13 cellular contexts compared by ENCODE assay signal in the genomic region with DNA sequence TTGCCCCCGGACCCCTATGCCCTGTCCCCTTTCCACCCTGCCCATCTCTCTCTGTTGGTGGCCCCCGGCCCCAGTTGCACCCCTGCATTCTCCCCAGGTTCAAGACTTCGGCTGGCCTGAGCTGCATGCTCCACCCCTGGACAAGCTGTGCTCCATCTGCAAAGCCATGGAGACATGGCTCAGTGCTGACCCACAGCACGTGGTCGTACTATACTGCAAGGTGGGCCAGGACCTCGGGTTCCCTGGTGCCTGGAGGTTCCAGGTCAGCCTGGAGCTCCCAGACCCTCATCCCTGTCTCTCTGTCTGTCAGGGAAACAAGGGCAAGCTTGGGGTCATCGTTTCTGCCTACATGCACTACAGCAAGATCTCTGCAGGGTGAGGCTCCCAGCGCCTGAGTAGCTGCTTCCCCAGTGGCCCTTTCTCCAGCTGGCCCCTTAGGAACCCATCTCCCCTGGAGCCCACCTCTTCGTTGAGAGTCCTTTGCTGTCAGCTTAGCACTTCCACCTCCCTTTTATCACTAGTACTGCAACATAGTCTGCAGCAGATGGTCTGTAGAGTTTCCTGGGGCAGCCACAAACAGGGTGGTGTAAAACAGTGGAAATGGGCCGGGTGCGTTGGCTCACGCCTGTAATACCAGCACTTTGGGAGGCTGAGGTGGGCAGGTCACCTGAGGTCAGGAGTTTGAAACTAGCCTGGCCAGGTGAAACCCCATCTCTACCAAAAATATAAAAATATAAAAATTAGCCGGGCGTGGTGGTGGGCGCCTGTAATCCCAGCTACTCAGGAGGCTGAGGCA. TPM values are rescaled to one million over a fixed set of nuclear protein-coding genes. Genes with fewer than 3 reads are reported as not detected.
DNase-seq lines count a peak whose midpoint lies in the region; ATAC-seq, FAIRE-seq and TF ChIP-seq lines count a peak whose summit lies in the region.
"Had no signal": no experiment of that assay in that cellular context is flagged by ENCODE, and none has a peak within 500 bp of the region (broad histone marks: within the 10 kb centered on the region; RNA-seq: fewer than 3 reads in every experiment).

No MANE protein-coding gene starts in this region.

- no peak for FAIRE-seq in H54 (lab: Jason Lieb, UNC)
- FAIRE-seq: GM12878, GM19239 had no signal

- no peaks in the 10 kb centered on the region for H3K27me3 ChIP-seq in CD4-positive, alpha-beta T cell (ENCODE audit: control insufficient read depth, insufficient read depth, low read length)
- no peaks in the 10 kb centered on the region for H3K27me3 ChIP-seq in osteoblast (ENCODE audit: insufficient read depth, low read length)

- DNase-seq in CD4-positive, alpha-beta T cell: peak in 1 of 10 experiments; percentile 4
- DNase-seq in effector memory CD8-positive, alpha-beta T cell: no peak
- DNase-seq in osteoblast (ENCODE audit: insufficient read length, low spot score, missing footprints) (peak; percentile 59), epidermal melanocyte (ENCODE audit: insufficient read length, low spot score) (no peak), H54 (ENCODE audit: insufficient read length, low spot score) (no peak), NCI-H748 treated with DMSO at 0.1 percent for 48 hours (lab: John Stamatoyannopoulos, UW) (no peak)
- DNase-seq: activated CD4-positive, alpha-beta T cell treated with anti-CD3 and anti-CD28 coated beads for 4 hours; NCI-H1105 treated with DMSO at 0.1 percent for 48 hours; NCI-H69 had no signal

- no peaks in the 10 kb centered on the region for H3K9me3 ChIP-seq in CD4-positive, alpha-beta T cell (ENCODE audit: control insufficient read depth, low read length)
- no peaks in the 10 kb centered on the region for H3K9me3 ChIP-seq in osteoblast (ENCODE audit: low read depth, low read length)

- peak overlapping the region; percentile 51 for H3K4me3 Mint-ChIP-seq in CD4-positive, alpha-beta T cell
- peak overlapping the region; percentile 58 to 72 for H3K4me3 Mint-ChIP-seq in effector memory CD8-positive, alpha-beta T cell

- POLR2A ChIA-PET in CD4-positive, alpha-beta T cell (lab: Charles Lee): interaction anchor here (1.1 to 2.2 kb wide), 3 partner anchors 8 to 50 kb away, joined by 3 to 10 read pairs (median 6); partner anchors contain the start of gene EIF4B

- peaks cover 58% of the 10 kb centered on the region for H3K36me3 ChIP-seq in osteoblast (ENCODE audit: insufficient read depth, low read length)

- CTCF ChIA-PET in CD4-positive, alpha-beta T cell (lab: Charles Lee): interaction anchor here (1.2 to 4.0 kb wide), 3 partner anchors 8 to 43 kb away, joined by 3 to 28 read pairs (median 21); partner anchors contain the start of gene IGFBP6

- no peak for TF ChIP-seq CTCF in 22Rv1 (IDR thresholded peaks at IDR 0.05)
- no peak for TF ChIP-seq CTCF in CD4-positive, alpha-beta T cell (IDR thresholded peaks at IDR 0.05)
- TF ChIP-seq CTCF in osteoblast (IDR thresholded peaks at IDR 0.05; ENCODE audit: extremely low read depth, low read depth, low read length): no peak

- TF ChIP-seq POLR2A in H54 (IDR thresholded peaks at IDR 0.05; ENCODE audit: low read depth, low read length): no peak

- H3K9me3 Mint-ChIP-seq in CD4-positive, alpha-beta T cell: no peaks in the 10 kb centered on the region
- H3K9me3 Mint-ChIP-seq in effector memory CD8-positive, alpha-beta T cell: no peaks in the 10 kb centered on the region

- H2AFZ ChIP-seq in osteoblast (ENCODE audit: low read length): no peak overlapping the region

- H4K20me1 ChIP-seq in osteoblast (ENCODE audit: insufficient read depth, low read length): peaks cover 10% of the 10 kb centered on the region

- peaks cover 15% of the 10 kb centered on the region for H3K4me1 Mint-ChIP-seq in CD4-positive, alpha-beta T cell (ENCODE audit: low read depth)
- H3K4me1 Mint-ChIP-seq in effector memory CD8-positive, alpha-beta T cell (ENCODE audit: low read depth in 2 of 2): peaks cover 10 to 12% of the 10 kb centered on the region in 2 donors

- no peaks in the 10 kb centered on the region for H3K36me3 Mint-ChIP-seq in CD4-positive, alpha-beta T cell (ENCODE audit: low read depth)
- H3K36me3 Mint-ChIP-seq in effector memory CD8-positive, alpha-beta T cell (ENCODE audit: insufficient read depth): peaks cover 6% of the 10 kb centered on the region

- no peak overlapping the region for H3K4me2 ChIP-seq in osteoblast (ENCODE audit: insufficient read depth, low read length)

- H3K4me3 ChIP-seq in osteoblast (ENCODE audit: insufficient read depth, low read length): no peak overlapping the region
- H3K4me3 ChIP-seq: GM12878 had no signal

- intact Hi-C loops in CD4-positive, alpha-beta T cell (cut with DNase I, micrococcal nuclease): loop anchor here in 1 of 2 experiments (2.0 kb wide), 1 partner anchor 23 kb away; the partner anchor contains the start of gene SPRYD3

- peak overlapping the region; percentile 3; the same call in 1 of the 2 replicates for H3K27ac ChIP-seq in 22Rv1
- H3K27ac ChIP-seq in CD4-positive, alpha-beta T cell (ENCODE audit: low read depth, low read length): no peak overlapping the region
- H3K27ac ChIP-seq in osteoblast (ENCODE audit: low read depth, low read length): no peak overlapping the region

- peak overlapping the region; percentile 17 for H3K27ac Mint-ChIP-seq in CD4-positive, alpha-beta T cell
- no peak overlapping the region for H3K27ac Mint-ChIP-seq in effector memory CD8-positive, alpha-beta T cell

- no peak for ATAC-seq in CD4-positive, alpha-beta T cell (ENCODE audit: poor library complexity)
- no peak for ATAC-seq in effector memory CD8-positive, alpha-beta T cell (replicated peaks)
- ATAC-seq in GM21576 (IDR thresholded peaks at IDR 0.05; ENCODE audit: unreplicated experiment): no peak
- ATAC-seq: GM12878 had no signal

- peaks cover 50% of the 10 kb centered on the region for H3K4me1 ChIP-seq in osteoblast (ENCODE audit: insufficient read depth, low read length)

- H3K79me2 ChIP-seq in osteoblast (ENCODE audit: insufficient read depth, low read length): peaks cover 20% of the 10 kb centered on the region

- H3K27me3 Mint-ChIP-seq in CD4-positive, alpha-beta T cell: no peaks in the 10 kb centered on the region
- peaks cover 0 to 11% of the 10 kb centered on the region in 2 donors for H3K27me3 Mint-ChIP-seq in effector memory CD8-positive, alpha-beta T cell

RNA-seq across cellular contexts. Expression of gene TNS2, which starts 5.8 kb away (rescaled TPM):
- 1 to 10 TPM; 2.3 to 3.0 TPM for total RNA-seq in CD4-positive, alpha-beta T cell
- 72.0 and 76.0 TPM in 2 replicates for total RNA-seq in osteoblast

RNA-seq across cellular contexts. Expression of gene SPRYD3, which starts 23.5 kb away (rescaled TPM):
- total RNA-seq in CD4-positive, alpha-beta T cell: 10 to 100 TPM; 17.7 to 21.0 TPM
- 25.6 and 26.8 TPM in 2 replicates for total RNA-seq in osteoblast

RNA-seq across cellular contexts. Expression of gene IGFBP6, which starts 41.8 kb away (rescaled TPM):
- under 1 TPM in 1 of 2 experiments, not detected in 1; 0.49 TPM for total RNA-seq in CD4-positive, alpha-beta T cell
- total RNA-seq in osteoblast: 431 and 577 TPM in 2 replicates

RNA-seq across cellular contexts. Expression of gene SOAT2, which starts 47.6 kb away (rescaled TPM):
- total RNA-seq in CD4-positive, alpha-beta T cell: under 1 TPM; 0.22 to 0.49 TPM
- total RNA-seq in osteoblast: not detected in 2 replicates

RNA-seq across cellular contexts. Expression of gene EIF4B, which starts 49.4 kb away (rescaled TPM):
- total RNA-seq in CD4-positive, alpha-beta T cell: 100 to 1,000 TPM; 794 to 806 TPM
- 1,135 and 1,332 TPM in 2 replicates for total RNA-seq in osteoblast

Comparison
In these comparisons a context has a peak if more than half of its experiments do, and no peak if none do; other contexts are left out.
1. RNA of gene TNS2, which starts 5.8 kb away (total RNA-seq): 72.0 to 76.0 TPM in osteoblast; 2.3 to 3.0 TPM in CD4-positive, alpha-beta T cell; every median in the first group is over 10 times any median in the second.
2. RNA of gene IGFBP6, which starts 41.8 kb away (total RNA-seq): 431 to 577 TPM in osteoblast; 0.49 TPM in CD4-positive, alpha-beta T cell; every median in the first group is over 100 times any median in the second.